Comparison of ENCODE assay signal across 23 cellular contexts in the genomic region with DNA sequence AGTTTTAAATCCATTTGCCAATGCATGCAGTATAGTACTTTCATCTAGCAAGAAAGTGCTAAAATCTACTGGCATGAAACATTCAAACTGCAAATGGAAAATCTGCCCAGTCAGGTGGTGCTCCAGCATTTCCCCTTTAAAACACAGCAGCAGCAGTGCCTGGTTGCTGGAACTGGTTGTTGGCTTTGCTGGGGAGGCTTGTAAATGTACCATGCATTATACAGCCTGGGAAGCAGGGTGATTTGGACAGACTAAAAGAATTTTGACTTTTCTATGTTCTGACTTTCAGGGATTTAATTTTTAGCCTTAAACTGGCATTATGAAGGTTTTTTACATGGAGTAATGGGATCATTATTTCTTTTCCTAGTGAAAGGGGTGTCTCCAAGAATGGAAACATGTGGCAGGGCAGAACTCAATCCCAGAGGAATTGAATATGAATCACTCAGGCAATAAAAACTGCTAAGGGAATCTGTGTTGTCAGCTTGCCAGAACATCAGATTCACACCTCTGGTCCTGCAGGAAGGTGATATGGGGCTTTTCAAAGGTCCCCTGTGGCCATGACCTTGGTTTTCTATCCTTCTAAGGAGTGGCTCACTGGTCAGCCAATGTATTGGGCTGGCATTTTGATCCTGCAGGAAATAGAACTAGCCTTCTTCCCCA. TPM values are rescaled to one million over a fixed set of nuclear protein-coding genes. Genes with fewer than 3 reads are reported as not detected.
DNase-seq lines count a peak whose midpoint lies in the region; ATAC-seq and TF ChIP-seq lines count a peak whose summit lies in the region.
"Had no signal": no experiment of that assay in that cellular context is flagged by ENCODE, and none has a peak within 500 bp of the region (broad histone marks: within the 10 kb centered on the region; RNA-seq: fewer than 3 reads in every experiment).

No MANE protein-coding gene starts in this region.

- BruUV-seq in A673 (replicated peaks; lab: Mats Ljungman, UMichigan): no TSS peak

- intact Hi-C loops in A673 (cut with micrococcal nuclease; ENCODE audit: unreplicated experiment) (no loop called here), psoas muscle (cut with DNase I) (loop anchor here in 1 of 2 donors (10.0 kb wide), 1 partner anchor 148 kb away; no protein-coding TSS in a partner anchor)

- CTCF ChIA-PET in A673 (lab: Charles Lee): no interaction called here

- TF ChIP-seq CTCF in A673 (conservative IDR thresholded peaks at IDR 0.05; ENCODE audit: low read depth, low read length) (no peak), psoas muscle (IDR thresholded peaks at IDR 0.05) (no peak)

- H3K9me3 ChIP-seq in A673 (ENCODE audit: low read depth, low read length, poor library complexity, severe bottlenecking) (no peaks in the 10 kb centered on the region), SK-N-MC (ENCODE audit: low read depth, low read length) (no peaks in the 10 kb centered on the region), psoas muscle (no peaks in the 10 kb centered on the region)
- H3K9me3 ChIP-seq: BE2C, SK-N-SH had no signal

- H3K27ac ChIP-seq in A673 (ENCODE audit: low read depth, low read length, poor library complexity, severe bottlenecking): no peak overlapping the region
- H3K27ac ChIP-seq in SK-N-MC: 0 out of 2 replicates have a peak overlapping the region, but pooled peaks have one; percentile 19
- no peak overlapping the region for H3K27ac ChIP-seq in psoas muscle

- DNase-seq in A172 (ENCODE audit: low spot score): peak; percentile 4
- DNase-seq in A673 (ENCODE audit: low spot score): peak; percentile 33
- peak; percentile 35 for DNase-seq in M059J (ENCODE audit: low read depth)
- no peak for DNase-seq in SK-N-MC (ENCODE audit: low read depth, low spot score)
- DNase-seq in COLO829 (ENCODE audit: low spot score): no peak
- no peak for DNase-seq in SKM-1 (lab: John Stamatoyannopoulos, UW; ENCODE audit: unreplicated experiment)
- no peak for DNase-seq in NCI-H146 (lab: John Stamatoyannopoulos, UW)
- no peak for DNase-seq in psoas muscle
- DNase-seq: BE2C; Calu3; CD4-positive, alpha-beta T cell; DND-41; GDM1; Kasumi-1; NCI-H1436 treated with DMSO at 0.1 percent for 48 hours; NCI-H2081 treated with DMSO at 0.1 percent for 48 hours; NCI-H446 treated with DMSO at 0.1 percent for 48 hours; NCI-H748 treated with DMSO at 0.1 percent for 48 hours; Right ventricle myocardium superior; SK-N-SH; T-helper 17 cell had no signal

- H3K36me3 ChIP-seq in A673 (ENCODE audit: insufficient read depth, low read length, poor library complexity, severe bottlenecking): no peaks in the 10 kb centered on the region
- H3K36me3 ChIP-seq in SK-N-MC (ENCODE audit: insufficient read depth, low read length): no peaks in the 10 kb centered on the region
- no peaks in the 10 kb centered on the region for H3K36me3 ChIP-seq in psoas muscle (ENCODE audit: insufficient read depth in 1 of 2, low read depth in 1 of 2)
- H3K36me3 ChIP-seq: BE2C had no signal

- peaks cover 24% of the 10 kb centered on the region for H3K4me1 ChIP-seq in A673 (ENCODE audit: insufficient read depth, low read length, poor library complexity, severe bottlenecking)
- peaks cover 9% of the 10 kb centered on the region for H3K4me1 ChIP-seq in psoas muscle
- H3K4me1 ChIP-seq: BE2C had no signal

- no peak overlapping the region for H3K9ac ChIP-seq in SK-N-MC (ENCODE audit: insufficient read length)
- H3K9ac ChIP-seq: SK-N-SH had no signal

- no peak overlapping the region for H3K4me3 ChIP-seq in A673 (ENCODE audit: low read depth, low read length, poor library complexity, severe bottlenecking)
- no peak overlapping the region for H3K4me3 ChIP-seq in SK-N-MC
- H3K4me3 ChIP-seq in psoas muscle: no peak overlapping the region
- H3K4me3 ChIP-seq: GM12878 had no signal

- H3K27me3 ChIP-seq in A673 (replicated peaks; ENCODE audit: insufficient read depth, low read depth, low read length, poor library complexity): no peaks in the 10 kb centered on the region
- H3K27me3 ChIP-seq in psoas muscle (ENCODE audit: insufficient read depth in 3 of 3, low read length in 2 of 3): peaks cover 9 to 100% (median 41%) of the 10 kb centered on the region in 3 donors

- POLR2A ChIA-PET in A673 (lab: Charles Lee; ENCODE audit: low non-redundant PET): no interaction called here

- ATAC-seq in psoas muscle: no peak
- ATAC-seq: GM12878, T-helper 17 cell had no signal

RNA-seq across cellular contexts. Expression of a gene that starts 9.0 kb away (rescaled TPM):
- total RNA-seq in A172 (2014; rRNA removed; shearing (Covaris generic)): not detected in 2 replicates
- total RNA-seq in A673 (2021): 23.4 and 26.2 TPM in 2 replicates
- total RNA-seq in M059J (2014; rRNA removed; shearing (Covaris generic)): 1.7 and 2.2 TPM in 2 replicates
- total RNA-seq in psoas muscle: 1 to 10 TPM in 1 of 4 donors, under 1 TPM in 3; 0.24 to 1.4 (median 0.56) TPM
- under 1 TPM; 0.13 to 0.49 (median 0.47) TPM for polyA plus RNA-seq in psoas muscle
- total RNA-seq: CD4-positive, alpha-beta T cell; Right ventricle myocardium superior had no signal
- polyA plus RNA-seq: IgD-negative memory B cell, SK-N-SH had no signal

Comparison
In these comparisons a context has a peak if more than half of its experiments do, and no peak if none do; other contexts are left out.
1. DNase-seq: peak in A172 (single experiment), A673 (single experiment) and M059J (single experiment); none in SK-N-MC (single experiment), COLO829 (single experiment), SKM-1 (single experiment), NCI-H146 (single experiment) and psoas muscle (0 of 2).